23 cellular contexts compared by ENCODE assay signal in the genomic region with DNA sequence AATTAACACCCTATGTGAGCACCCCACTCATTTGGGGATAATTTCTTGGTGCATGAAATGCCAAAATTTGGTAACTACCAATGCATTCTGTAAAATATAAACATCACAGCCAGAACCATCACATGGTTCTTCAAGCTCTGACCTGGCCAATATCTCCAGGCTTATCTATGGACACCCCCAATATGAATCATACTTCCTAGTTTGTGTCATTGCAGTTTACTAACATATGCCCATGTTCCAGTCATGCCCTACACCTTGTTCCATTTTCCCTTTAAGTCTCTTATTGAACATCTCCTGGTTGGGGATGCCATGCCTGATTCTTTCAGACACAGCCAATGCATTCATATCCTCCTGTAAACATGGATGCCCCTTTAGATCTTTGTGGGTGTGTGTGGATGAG.
A peak's percentile ranks its signal among the peaks of the same experiment; 100 is the strongest.
DNase-seq lines count a peak whose midpoint lies in the region; ATAC-seq, FAIRE-seq and TF ChIP-seq lines count a peak whose summit lies in the region.
"Had no signal": no experiment of that assay in that cellular context is flagged by ENCODE, and none has a peak within 500 bp of the region (broad histone marks: within the 10 kb centered on the region; RNA-seq: fewer than 3 reads in every experiment).

No MANE protein-coding gene starts in this region.

- CTCF ChIA-PET in mammary epithelial cell (lab: Charles Lee; ENCODE audit: low non-redundant PET), result no interaction called here
- CTCF ChIA-PET in MCF 10A (lab: Yijun Ruan, JAX), result no interaction called here

- no peaks in the 10 kb centered on the region for H3K9me3 Mint-ChIP-seq in MCF 10A (ENCODE audit: unreplicated experiment)

- H3K27me3 ChIP-seq in mammary epithelial cell (ENCODE audit: insufficient read depth, low read length), result no peaks in the 10 kb centered on the region
- no peaks in the 10 kb centered on the region for H3K27me3 ChIP-seq in bronchial epithelial cell (ENCODE audit: control insufficient read depth, insufficient read depth, low read length)
- no peaks in the 10 kb centered on the region for H3K27me3 ChIP-seq in foreskin keratinocyte
- H3K27me3 ChIP-seq: BE2C, BLaER1 had no signal

- H3K27ac ChIP-seq in mammary epithelial cell (ENCODE audit: insufficient read depth, low read depth, low read length) (no peak overlapping the region), foreskin keratinocyte (no peak overlapping the region)
- H3K27ac ChIP-seq: BLaER1 had no signal

- H4K20me1 ChIP-seq in mammary epithelial cell (ENCODE audit: insufficient read depth, low read length), result no peaks in the 10 kb centered on the region
- H4K20me1 ChIP-seq: BLaER1 had no signal

- no peaks in the 10 kb centered on the region for H3K79me2 ChIP-seq in mammary epithelial cell (ENCODE audit: insufficient read depth, low read length)

- in situ Hi-C loops in mammary epithelial cell (cut with MboI; ENCODE audit: low sequenced_read_pairs in 2 of 2), result no loop called here

- H3K4me3 ChIP-seq in mammary epithelial cell (replicated peaks in 1 of 3; ENCODE audit: insufficient read depth in 1 of 3, low read depth in 2 of 3, low read length in 3 of 3) (no peak overlapping the region), bronchial epithelial cell (ENCODE audit: low read depth, low read length) (no peak overlapping the region)
- H3K4me3 ChIP-seq: BLaER1 had no signal

- POLR2A ChIA-PET in MCF 10A (lab: Yijun Ruan, JAX), result no interaction called here

- H3K4me1 ChIP-seq in mammary epithelial cell (ENCODE audit: insufficient read depth, low read length), result peaks cover 3% of the 10 kb centered on the region
- H3K4me1 ChIP-seq in foreskin keratinocyte, result peaks cover 6% of the 10 kb centered on the region
- H3K4me1 ChIP-seq: BE2C, BLaER1 had no signal

- no peaks in the 10 kb centered on the region for H3K27me3 Mint-ChIP-seq in MCF 10A (ENCODE audit: insufficient read depth, unreplicated experiment)
- H3K27me3 Mint-ChIP-seq: CD4-positive, alpha-beta memory T cell; CD4-positive, CD25-positive, alpha-beta regulatory T cell had no signal

- no TSS peak for BruUV-seq in mammary epithelial cell (replicated peaks; lab: Mats Ljungman, UMichigan)
- no TSS peak for BruUV-seq in MCF 10A (replicated peaks; lab: Mats Ljungman, UMichigan)

- H3K4me2 ChIP-seq in mammary epithelial cell (ENCODE audit: insufficient read depth, low read depth, low read length), result no peak overlapping the region
- H3K4me2 ChIP-seq: BLaER1 had no signal

- H3K4me3 Mint-ChIP-seq in MCF 10A (ENCODE audit: unreplicated experiment), result no peak overlapping the region
- H3K4me3 Mint-ChIP-seq: CD14-positive monocyte; CD4-positive, alpha-beta memory T cell; CD4-positive, CD25-positive, alpha-beta regulatory T cell; CD8-positive, alpha-beta memory T cell had no signal

- ATAC-seq in foreskin keratinocyte (peak; percentile 53), HG02840 (IDR thresholded peaks at IDR 0.05; ENCODE audit: low FRiP score, unreplicated experiment) (no peak)

- no peak overlapping the region for H3K27ac Mint-ChIP-seq in MCF 10A (ENCODE audit: low read depth, unreplicated experiment)
- H3K27ac Mint-ChIP-seq: CD14-positive monocyte; CD4-positive, alpha-beta memory T cell; CD4-positive, CD25-positive, alpha-beta regulatory T cell; CD8-positive, alpha-beta memory T cell had no signal

- no peak overlapping the region for H3K9ac ChIP-seq in mammary epithelial cell (ENCODE audit: insufficient read depth, low read length)
- H3K9ac ChIP-seq: BLaER1 had no signal

- peaks cover 13% of the 10 kb centered on the region for H3K4me1 Mint-ChIP-seq in MCF 10A (ENCODE audit: insufficient read depth, unreplicated experiment)
- H3K4me1 Mint-ChIP-seq: CD4-positive, alpha-beta memory T cell; CD4-positive, CD25-positive, alpha-beta regulatory T cell; CD8-positive, alpha-beta memory T cell had no signal

- TF ChIP-seq CTCF in mammary epithelial cell (conservative IDR thresholded peaks at IDR 0.05 in 1 of 2, IDR thresholded peaks at IDR 0.05 in 1 of 2; ENCODE audit: extremely low read depth in 1 of 2, insufficient read depth in 1 of 2, low read depth in 1 of 2, low read length in 2 of 2) (no peak), MCF 10A (IDR thresholded peaks at IDR 0.05; ENCODE audit: unreplicated experiment) (no peak), bronchial epithelial cell (IDR thresholded peaks at IDR 0.05; ENCODE audit: insufficient read depth, low read length, severe bottlenecking) (no peak), foreskin keratinocyte (conservative IDR thresholded peaks at IDR 0.05) (no peak)

- H3K36me3 ChIP-seq in mammary epithelial cell (ENCODE audit: insufficient read depth, low read length) (no peaks in the 10 kb centered on the region), bronchial epithelial cell (ENCODE audit: control insufficient read depth, insufficient read depth, low read length) (no peaks in the 10 kb centered on the region)
- H3K36me3 ChIP-seq: BE2C, BLaER1 had no signal

- intact Hi-C loops in mammary epithelial cell (cut with micrococcal nuclease), result no loop called here
- intact Hi-C loops in MCF 10A (cut with micrococcal nuclease), result no loop called here

- H2AFZ ChIP-seq in mammary epithelial cell (ENCODE audit: low read depth, low read length), result no peak overlapping the region

- FAIRE-seq in bronchial epithelial cell (lab: Jason Lieb, UNC), result no peak
- no peak for FAIRE-seq in RCC 7860 (lab: Jason Lieb, UNC)
- FAIRE-seq: A204.1, G401.6, GM12891, GM19239 had no signal

- peaks cover 4% of the 10 kb centered on the region for H3K9me3 ChIP-seq in mammary epithelial cell (replicated peaks; ENCODE audit: insufficient read depth, low read length)
- H3K9me3 ChIP-seq: BE2C, BLaER1 had no signal

- no peaks in the 10 kb centered on the region for H3K36me3 Mint-ChIP-seq in MCF 10A (ENCODE audit: insufficient read depth, unreplicated experiment)
- H3K36me3 Mint-ChIP-seq: CD14-positive monocyte; CD4-positive, alpha-beta memory T cell; CD4-positive, CD25-positive, alpha-beta regulatory T cell; CD8-positive, alpha-beta memory T cell had no signal

- DNase-seq in mammary epithelial cell, result peak; percentile 32
- no peak for DNase-seq in MCF 10A (ENCODE audit: unreplicated experiment)
- DNase-seq in bronchial epithelial cell (ENCODE audit: low read depth), result peak; percentile 71
- DNase-seq in foreskin keratinocyte, result no peak
- DNase-seq in RCC 7860 (ENCODE audit: low spot score), result no peak
- DNase-seq in T-helper 1 cell, result no peak
- DNase-seq: 8988T; ACHN; BE2C; C1 segment of cervical spinal cord; CD4-positive, alpha-beta memory T cell; CD4-positive, CD25-positive, alpha-beta regulatory T cell; CD8-positive, alpha-beta memory T cell; COR-L47; DMS79 treated with DMSO at 0.1 percent for 48 hours; GF-D8 had no signal

- dilution Hi-C loops in mammary epithelial cell (cut with HindIII; ENCODE audit: low sequenced_read_pairs), result no loop called here

Comparison
In these comparisons a context has a peak if more than half of its experiments do, and no peak if none do; other contexts are left out.
1. DNase-seq: peak in mammary epithelial cell (single experiment) and bronchial epithelial cell (single experiment); none in MCF 10A (single experiment), foreskin keratinocyte (0 of 2), RCC 7860 (single experiment) and T-helper 1 cell (0 of 5).